23 cellular contexts compared by ENCODE assay signal in the genomic region with DNA sequence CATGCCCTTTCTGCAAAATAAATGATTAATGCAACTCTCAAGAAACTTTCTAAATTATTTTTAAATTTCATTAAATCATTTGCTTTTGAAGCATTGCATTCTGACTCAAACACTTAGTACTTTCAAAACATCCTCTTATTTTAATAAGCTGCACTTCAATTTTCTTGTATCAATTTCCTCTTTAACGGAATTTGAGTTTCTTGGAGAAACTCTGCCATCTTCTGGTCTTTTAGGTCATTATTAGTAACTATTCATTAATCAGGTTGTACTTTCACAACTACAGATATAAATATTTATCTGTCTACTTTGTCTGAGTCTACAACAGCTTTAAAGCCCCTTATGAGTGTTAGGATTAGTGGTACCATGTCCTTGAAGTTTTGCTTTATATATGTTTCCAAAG. TPM values are rescaled to one million over a fixed set of nuclear protein-coding genes. Genes with fewer than 3 reads are reported as not detected.
DNase-seq lines count a peak whose midpoint lies in the region; ATAC-seq and TF ChIP-seq lines count a peak whose summit lies in the region.
"Had no signal": no experiment of that assay in that cellular context is flagged by ENCODE, and none has a peak within 500 bp of the region (broad histone marks: within the 10 kb centered on the region; RNA-seq: fewer than 3 reads in every experiment).

No MANE protein-coding gene starts in this region.

- TF ChIP-seq CTCF in 22Rv1 (IDR thresholded peaks at IDR 0.05), result 0 out of 2 replicates have a peak, but pooled peaks have one; percentile 9
- peak; percentile 19 for TF ChIP-seq CTCF in DND-41 (IDR thresholded peaks at IDR 0.05; ENCODE audit: borderline replicate concordance, extremely low read depth, low read length, poor library complexity, severe bottlenecking)

- no peaks in the 10 kb centered on the region for H3K27me3 ChIP-seq in DND-41 (ENCODE audit: insufficient read depth, low read length, poor library complexity)
- H3K27me3 ChIP-seq in effector memory CD4-positive, alpha-beta T cell (replicated peaks; ENCODE audit: control insufficient read depth, insufficient read depth, low read length, poor library complexity, severe bottlenecking), result no peaks in the 10 kb centered on the region
- H3K27me3 ChIP-seq in HAP-1 (ENCODE audit: low read depth), result no peaks in the 10 kb centered on the region
- H3K27me3 ChIP-seq: SJSA1, suprapubic skin, vagina had no signal

- H4K20me1 ChIP-seq in DND-41 (ENCODE audit: insufficient read depth, low read length), result no peaks in the 10 kb centered on the region

- DNase-seq in DND-41 (no peak), SK-MEL-5 (ENCODE audit: low read depth, low spot score) (peak; percentile 41), foreskin melanocyte (peak; percentile 3), HAP-1 (ENCODE audit: low spot score in 2 of 2) (no peak)
- DNase-seq in effector memory CD4-positive, alpha-beta T cell, result no peak
- no peak for DNase-seq in activated CD4-positive, CD25-positive, alpha-beta regulatory T cell (lab: John Stamatoyannopoulos, UW)
- DNase-seq: activated CD8-positive, alpha-beta T cell treated with anti-CD3 and anti-CD28 coated beads for 36 hours; activated T-cell treated with anti-CD3 and anti-CD28 coated beads, Interleukin-2, amount 50 U/mL, for 1 hour; CD8-positive, alpha-beta memory T cell; NCI-H1436 treated with DMSO at 0.1 percent for 48 hours; NCI-H2171 treated with DMSO at 0.1 percent for 48 hours; nephron progenitor cell had no signal

- H3K4me1 ChIP-seq in DND-41 (ENCODE audit: insufficient read depth, low read length) (no peaks in the 10 kb centered on the region), HAP-1 (no peaks in the 10 kb centered on the region)
- no peaks in the 10 kb centered on the region for H3K4me1 ChIP-seq in effector memory CD4-positive, alpha-beta T cell (ENCODE audit: control insufficient read depth, insufficient read depth, low read length, poor library complexity, severe bottlenecking)
- H3K4me1 ChIP-seq: parathyroid adenoma, SJSA1, suprapubic skin, vagina had no signal

- ATAC-seq in DND-41 (ENCODE audit: insufficient read depth, low read depth), result no peak
- no peak for ATAC-seq in GM21528 (IDR thresholded peaks at IDR 0.05; ENCODE audit: low FRiP score, unreplicated experiment)
- ATAC-seq: activated CD8-positive, alpha-beta T cell treated with anti-CD3 and anti-CD28 coated beads for 36 hours; esophagus mucosa; stimulated activated effector memory CD8-positive, alpha-beta T cell treated with anti-CD3 and anti-CD28 coated beads, Interleukin-12 subunit alpha, Interleukin-12 subunit beta, amount 100 ng/mL, for 72 hours had no signal

- peaks cover 9% of the 10 kb centered on the region for H3K9me3 ChIP-seq in DND-41 (ENCODE audit: insufficient read depth, low read length, severe bottlenecking)
- H3K9me3 ChIP-seq in effector memory CD4-positive, alpha-beta T cell (ENCODE audit: control insufficient read depth, low read length), result no peaks in the 10 kb centered on the region
- H3K9me3 ChIP-seq in HAP-1, result no peaks in the 10 kb centered on the region
- H3K9me3 ChIP-seq: SJSA1 had no signal

- no peak overlapping the region for H3K4me2 ChIP-seq in DND-41 (ENCODE audit: insufficient read depth, low read length)

- no peak overlapping the region for H3K9ac ChIP-seq in DND-41 (ENCODE audit: low read depth, low read length)
- H3K9ac ChIP-seq: parathyroid adenoma had no signal

- in situ Hi-C loops in SK-MEL-5 (cut with HindIII; ENCODE audit: low pct_unique_long_range_greater_than_20kb, low sequenced_read_pairs) (no loop called here), HAP-1 (cut with MboI; ENCODE audit: low sequenced_read_pairs) (no loop called here)

- H3K27ac ChIP-seq in 22Rv1 (no peak overlapping the region), DND-41 (ENCODE audit: low read length) (no peak overlapping the region)
- H3K27ac ChIP-seq in effector memory CD4-positive, alpha-beta T cell (ENCODE audit: insufficient read depth, low read length, poor library complexity, severe bottlenecking), result no peak overlapping the region
- H3K27ac ChIP-seq: parathyroid adenoma, SJSA1, suprapubic skin, vagina had no signal

- no peak overlapping the region for H2AFZ ChIP-seq in DND-41 (ENCODE audit: low read depth, low read length)
- H2AFZ ChIP-seq: parathyroid adenoma had no signal

- no peak overlapping the region for H3K4me3 ChIP-seq in DND-41 (ENCODE audit: low read depth in 1 of 2, low read length in 2 of 2)
- no peak overlapping the region for H3K4me3 ChIP-seq in effector memory CD4-positive, alpha-beta T cell (ENCODE audit: insufficient read depth, low read depth, low read length, poor library complexity, severe bottlenecking)
- H3K4me3 ChIP-seq in HAP-1, result no peak overlapping the region
- H3K4me3 ChIP-seq: SJSA1, suprapubic skin, vagina had no signal

- H3K79me2 ChIP-seq in DND-41 (ENCODE audit: insufficient read depth, low read length), result no peaks in the 10 kb centered on the region
- H3K79me2 ChIP-seq: parathyroid adenoma had no signal

- H3K36me3 ChIP-seq in DND-41 (ENCODE audit: insufficient read depth, low read length) (peaks cover 9% of the 10 kb centered on the region; the same call in 1 of the 2 replicates), HAP-1 (replicated peaks) (no peaks in the 10 kb centered on the region)
- peaks cover 30% of the 10 kb centered on the region for H3K36me3 ChIP-seq in effector memory CD4-positive, alpha-beta T cell (ENCODE audit: control insufficient read depth, insufficient read depth, low read length)

RNA-seq across cellular contexts. Expression of a gene that starts 30.2 kb away (rescaled TPM):
- total RNA-seq in SK-MEL-5 (2014; rRNA removed; shearing (Covaris generic)), result 28.9 and 29.8 TPM in 2 replicates
- polyA plus RNA-seq in SK-MEL-5 (2015; cell fraction: cytosol; rRNA removed), result 43.3 and 57.7 TPM in 2 replicates
- 5.9 and 7.3 TPM in 2 replicates for polyA plus RNA-seq in SK-MEL-5 (2015; cell fraction: nucleus; rRNA removed)

RNA-seq across cellular contexts. Expression of a gene that starts 49.1 kb away (rescaled TPM):
- total RNA-seq in SK-MEL-5 (2014; rRNA removed; shearing (Covaris generic)), result not detected in 2 replicates
- polyA plus RNA-seq in SK-MEL-5 (2015; cell fraction: cytosol; rRNA removed), result not detected in 2 replicates
- polyA plus RNA-seq in SK-MEL-5 (2015; cell fraction: nucleus; rRNA removed), result not detected in 2 replicates
- total RNA-seq: activated CD8-positive, alpha-beta T cell treated with anti-CD3 and anti-CD28 coated beads for 36 hours; cardiac septum; CD8-positive, alpha-beta memory T cell; esophagus mucosa; LHCN-M2; SJSA1; T-helper 2 cell treated with Interferon-gamma antibody and Interleukin-4, amounts not matched to agents 100 ng/mL and 5 ng/mL, for 36 hours; vagina had no signal
- polyA plus RNA-seq: CD8-positive, alpha-beta memory T cell had no signal

Comparison
In these comparisons a context has a peak if more than half of its experiments do, and no peak if none do; other contexts are left out.
1. DNase-seq: peak in SK-MEL-5 (single experiment) and foreskin melanocyte (single experiment); none in DND-41 (single experiment), effector memory CD4-positive, alpha-beta T cell (0 of 3), activated CD4-positive, CD25-positive, alpha-beta regulatory T cell (0 of 4) and HAP-1 (0 of 2).